Comparison of ENCODE assay signal across 2 cellular contexts in the genomic region with DNA sequence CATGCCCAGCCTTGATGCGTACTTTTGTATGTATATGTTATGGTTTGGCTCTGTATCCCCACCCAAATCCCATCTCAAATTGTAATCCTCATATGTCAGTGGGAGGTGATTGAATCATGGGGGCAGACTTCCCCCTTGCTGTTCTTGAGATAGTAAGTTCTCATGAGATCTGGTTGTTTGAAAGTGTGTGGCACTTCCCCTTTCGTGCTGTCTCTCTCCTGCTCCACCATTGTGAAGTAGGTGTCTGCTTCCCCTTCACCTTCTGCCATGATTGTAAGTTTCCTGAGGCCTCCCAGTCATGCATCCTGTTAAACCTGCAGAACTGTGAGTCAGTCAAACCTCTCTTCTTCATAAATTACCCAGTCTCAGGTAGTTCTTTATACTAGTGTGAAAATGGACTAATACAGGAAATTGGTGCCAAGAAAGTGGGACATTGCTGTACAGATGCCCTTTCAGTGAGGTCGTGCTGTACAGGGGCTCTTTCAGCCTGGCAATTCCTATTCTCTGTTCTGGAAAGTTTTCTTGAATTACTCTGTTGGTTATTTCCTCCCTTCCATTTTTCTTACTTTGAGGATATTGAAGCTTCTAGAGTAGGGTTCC.
TF ChIP-seq lines count a peak whose summit lies in the region.

No MANE protein-coding gene starts in this region.

TF ChIP-seq in HepG2, 621 proteins besides CTCF, POLR2A, EP300 and RAD21:
- no peak for TF ChIP-seq ZNF296 (CRISPR knock-in tag; conservative IDR thresholded peaks at IDR 0.05)
- no peak for TF ChIP-seq STAT5B (CRISPR knock-in tag; IDR thresholded peaks at IDR 0.05)
- TF ChIP-seq, protein P1, sequence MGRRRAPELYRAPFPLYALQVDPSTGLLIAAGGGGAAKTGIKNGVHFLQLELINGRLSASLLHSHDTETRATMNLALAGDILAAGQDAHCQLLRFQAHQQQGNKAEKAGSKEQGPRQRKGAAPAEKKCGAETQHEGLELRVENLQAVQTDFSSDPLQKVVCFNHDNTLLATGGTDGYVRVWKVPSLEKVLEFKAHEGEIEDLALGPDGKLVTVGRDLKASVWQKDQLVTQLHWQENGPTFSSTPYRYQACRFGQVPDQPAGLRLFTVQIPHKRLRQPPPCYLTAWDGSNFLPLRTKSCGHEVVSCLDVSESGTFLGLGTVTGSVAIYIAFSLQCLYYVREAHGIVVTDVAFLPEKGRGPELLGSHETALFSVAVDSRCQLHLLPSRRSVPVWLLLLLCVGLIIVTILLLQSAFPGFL (CRISPR knock-in tag; IDR thresholded peaks at IDR 0.05) = no peak
- no peak for TF ChIP-seq SIN3A (IDR thresholded peaks at IDR 0.05; ENCODE audit: borderline replicate concordance, low read depth, low read length)
- no peak for TF ChIP-seq ZNF782 (CRISPR knock-in tag; IDR thresholded peaks at IDR 0.05; ENCODE audit: borderline replicate concordance)
- no peak for TF ChIP-seq ZNF552 (CRISPR knock-in tag; IDR thresholded peaks at IDR 0.05; ENCODE audit: borderline replicate concordance)
- TF ChIP-seq, protein P2, sequence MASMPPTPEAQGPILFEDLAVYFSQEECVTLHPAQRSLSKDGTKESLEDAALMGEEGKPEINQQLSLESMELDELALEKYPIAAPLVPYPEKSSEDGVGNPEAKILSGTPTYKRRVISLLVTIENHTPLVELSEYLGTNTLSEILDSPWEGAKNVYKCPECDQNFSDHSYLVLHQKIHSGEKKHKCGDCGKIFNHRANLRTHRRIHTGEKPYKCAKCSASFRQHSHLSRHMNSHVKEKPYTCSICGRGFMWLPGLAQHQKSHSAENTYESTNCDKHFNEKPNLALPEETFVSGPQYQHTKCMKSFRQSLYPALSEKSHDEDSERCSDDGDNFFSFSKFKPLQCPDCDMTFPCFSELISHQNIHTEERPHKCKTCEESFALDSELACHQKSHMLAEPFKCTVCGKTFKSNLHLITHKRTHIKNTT (CRISPR knock-in tag; IDR thresholded peaks at IDR 0.05) = no peak
- no peak for TF ChIP-seq CENPX (CRISPR knock-in tag; IDR thresholded peaks at IDR 0.05)
- TF ChIP-seq HOXA9 (CRISPR knock-in tag; IDR thresholded peaks at IDR 0.05; ENCODE audit: borderline replicate concordance) = no peak
- TF ChIP-seq SUZ12 (IDR thresholded peaks at IDR 0.05; ENCODE audit: low read depth, low read length) = no peak

TF ChIP-seq in K562, 482 proteins besides CTCF, POLR2A, EP300 and RAD21 (continues in another document):
- TF ChIP-seq, protein P3, sequence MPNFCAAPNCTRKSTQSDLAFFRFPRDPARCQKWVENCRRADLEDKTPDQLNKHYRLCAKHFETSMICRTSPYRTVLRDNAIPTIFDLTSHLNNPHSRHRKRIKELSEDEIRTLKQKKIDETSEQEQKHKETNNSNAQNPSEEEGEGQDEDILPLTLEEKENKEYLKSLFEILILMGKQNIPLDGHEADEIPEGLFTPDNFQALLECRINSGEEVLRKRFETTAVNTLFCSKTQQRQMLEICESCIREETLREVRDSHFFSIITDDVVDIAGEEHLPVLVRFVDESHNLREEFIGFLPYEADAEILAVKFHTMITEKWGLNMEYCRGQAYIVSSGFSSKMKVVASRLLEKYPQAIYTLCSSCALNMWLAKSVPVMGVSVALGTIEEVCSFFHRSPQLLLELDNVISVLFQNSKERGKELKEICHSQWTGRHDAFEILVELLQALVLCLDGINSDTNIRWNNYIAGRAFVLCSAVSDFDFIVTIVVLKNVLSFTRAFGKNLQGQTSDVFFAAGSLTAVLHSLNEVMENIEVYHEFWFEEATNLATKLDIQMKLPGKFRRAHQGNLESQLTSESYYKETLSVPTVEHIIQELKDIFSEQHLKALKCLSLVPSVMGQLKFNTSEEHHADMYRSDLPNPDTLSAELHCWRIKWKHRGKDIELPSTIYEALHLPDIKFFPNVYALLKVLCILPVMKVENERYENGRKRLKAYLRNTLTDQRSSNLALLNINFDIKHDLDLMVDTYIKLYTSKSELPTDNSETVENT (CRISPR knock-in tag; IDR thresholded peaks at IDR 0.05) = no peak
- TF ChIP-seq NUFIP1 (IDR thresholded peaks at IDR 0.05; ENCODE audit: partially characterized antibody) (no peak), NR1H2 (CRISPR knock-in tag; IDR thresholded peaks at IDR 0.05) (no peak), NFE2 (IDR thresholded peaks at IDR 0.05; ENCODE audit: low read depth) (no peak), ARHGAP35 (IDR thresholded peaks at IDR 0.05; ENCODE audit: partially characterized antibody) (no peak), CC2D1A (IDR thresholded peaks at IDR 0.05) (0 out of 2 replicates have a peak, but pooled peaks have one; percentile 25), STAT5B (CRISPR knock-in tag; IDR thresholded peaks at IDR 0.05) (no peak), ZNF77 (CRISPR knock-in tag; IDR thresholded peaks at IDR 0.05) (no peak), DPF2 (IDR thresholded peaks at IDR 0.05) (0 out of 2 replicates have a peak, but pooled peaks have one; percentile 29), DIDO1 (tag; IDR thresholded peaks at IDR 0.05; ENCODE audit: low read depth) (no peak), ARID2 (IDR thresholded peaks at IDR 0.05) (no peak), FIP1L1 (IDR thresholded peaks at IDR 0.05; ENCODE audit: low read depth, low read length, poor library complexity, severe bottlenecking) (no peak), SMAD4 (CRISPR knock-in tag; conservative IDR thresholded peaks at IDR 0.05) (no peak), MEIS2 (IDR thresholded peaks at IDR 0.05; ENCODE audit: partially characterized antibody) (peak; percentile 36), CHD2 (IDR thresholded peaks at IDR 0.05; ENCODE audit: low read depth, low read length) (0 out of 2 replicates have a peak, but pooled peaks have one; percentile 19), FOXA1 (IDR thresholded peaks at IDR 0.05; ENCODE audit: borderline replicate concordance) (no peak), CBX5 (IDR thresholded peaks at IDR 0.05; ENCODE audit: borderline replicate concordance, low read depth) (no peak), POLR2B (IDR thresholded peaks at IDR 0.05; ENCODE audit: low read depth, partially characterized antibody) (no peak), SPI1 (IDR thresholded peaks at IDR 0.05; ENCODE audit: borderline replicate concordance, low read depth, low read length) (peak; percentile 98), SOX6 (IDR thresholded peaks at IDR 0.05) (no peak), ZNF282 (CRISPR knock-in tag; IDR thresholded peaks at IDR 0.05) (no peak), HNRNPK (IDR thresholded peaks at IDR 0.05; ENCODE audit: low read depth, low read length, poor library complexity, severe bottlenecking) (no peak), HNRNPLL (IDR thresholded peaks at IDR 0.05; ENCODE audit: low read depth, low read length, poor library complexity, severe bottlenecking) (no peak), GATAD2A (IDR thresholded peaks at IDR 0.05) (no peak), EWSR1 (IDR thresholded peaks at IDR 0.05; ENCODE audit: borderline replicate concordance, low read depth, partially characterized antibody) (no peak), BHLHE40 (IDR thresholded peaks at IDR 0.05; ENCODE audit: low read length) (no peak), MYNN (IDR thresholded peaks at IDR 0.05) (no peak), MYNN (CRISPR knock-in tag; IDR thresholded peaks at IDR 0.05) (no peak), NEUROD1 (IDR thresholded peaks at IDR 0.05; ENCODE audit: borderline replicate concordance, low read depth, low read length, partially characterized antibody) (no peak), ZFP30 (CRISPR knock-in tag; IDR thresholded peaks at IDR 0.05; ENCODE audit: borderline replicate concordance) (no peak), MTA1 (IDR thresholded peaks at IDR 0.05; ENCODE audit: borderline replicate concordance) (no peak), ELF2 (CRISPR knock-in tag; IDR thresholded peaks at IDR 0.05) (no peak)
- TF ChIP-seq, protein P4, sequence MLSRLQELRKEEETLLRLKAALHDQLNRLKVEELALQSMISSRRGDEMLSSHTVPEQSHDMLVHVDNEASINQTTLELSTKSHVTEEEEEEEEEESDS (CRISPR knock-in tag; IDR thresholded peaks at IDR 0.05) = no peak
- TF ChIP-seq, protein P5, sequence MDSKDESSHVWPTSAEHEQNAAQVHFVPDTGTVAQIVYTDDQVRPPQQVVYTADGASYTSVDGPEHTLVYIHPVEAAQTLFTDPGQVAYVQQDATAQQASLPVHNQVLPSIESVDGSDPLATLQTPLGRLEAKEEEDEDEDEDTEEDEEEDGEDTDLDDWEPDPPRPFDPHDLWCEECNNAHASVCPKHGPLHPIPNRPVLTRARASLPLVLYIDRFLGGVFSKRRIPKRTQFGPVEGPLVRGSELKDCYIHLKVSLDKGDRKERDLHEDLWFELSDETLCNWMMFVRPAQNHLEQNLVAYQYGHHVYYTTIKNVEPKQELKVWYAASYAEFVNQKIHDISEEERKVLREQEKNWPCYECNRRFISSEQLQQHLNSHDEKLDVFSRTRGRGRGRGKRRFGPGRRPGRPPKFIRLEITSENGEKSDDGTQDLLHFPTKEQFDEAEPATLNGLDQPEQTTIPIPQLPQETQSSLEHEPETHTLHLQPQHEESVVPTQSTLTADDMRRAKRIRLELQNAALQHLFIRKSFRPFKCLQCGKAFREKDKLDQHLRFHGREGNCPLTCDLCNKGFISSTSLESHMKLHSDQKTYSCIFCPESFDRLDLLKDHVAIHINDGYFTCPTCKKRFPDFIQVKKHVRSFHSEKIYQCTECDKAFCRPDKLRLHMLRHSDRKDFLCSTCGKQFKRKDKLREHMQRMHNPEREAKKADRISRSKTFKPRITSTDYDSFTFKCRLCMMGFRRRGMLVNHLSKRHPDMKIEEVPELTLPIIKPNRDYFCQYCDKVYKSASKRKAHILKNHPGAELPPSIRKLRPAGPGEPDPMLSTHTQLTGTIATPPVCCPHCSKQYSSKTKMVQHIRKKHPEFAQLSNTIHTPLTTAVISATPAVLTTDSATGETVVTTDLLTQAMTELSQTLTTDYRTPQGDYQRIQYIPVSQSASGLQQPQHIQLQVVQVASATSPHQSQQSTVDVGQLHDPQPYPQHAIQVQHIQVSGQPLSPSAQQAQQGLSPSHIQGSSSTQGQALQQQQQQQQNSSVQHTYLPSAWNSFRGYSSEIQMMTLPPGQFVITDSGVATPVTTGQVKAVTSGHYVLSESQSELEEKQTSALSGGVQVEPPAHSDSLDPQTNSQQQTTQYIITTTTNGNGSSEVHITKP (IDR thresholded peaks at IDR 0.05; ENCODE audit: partially characterized antibody) = peak; percentile 34
- TF ChIP-seq, protein P6, sequence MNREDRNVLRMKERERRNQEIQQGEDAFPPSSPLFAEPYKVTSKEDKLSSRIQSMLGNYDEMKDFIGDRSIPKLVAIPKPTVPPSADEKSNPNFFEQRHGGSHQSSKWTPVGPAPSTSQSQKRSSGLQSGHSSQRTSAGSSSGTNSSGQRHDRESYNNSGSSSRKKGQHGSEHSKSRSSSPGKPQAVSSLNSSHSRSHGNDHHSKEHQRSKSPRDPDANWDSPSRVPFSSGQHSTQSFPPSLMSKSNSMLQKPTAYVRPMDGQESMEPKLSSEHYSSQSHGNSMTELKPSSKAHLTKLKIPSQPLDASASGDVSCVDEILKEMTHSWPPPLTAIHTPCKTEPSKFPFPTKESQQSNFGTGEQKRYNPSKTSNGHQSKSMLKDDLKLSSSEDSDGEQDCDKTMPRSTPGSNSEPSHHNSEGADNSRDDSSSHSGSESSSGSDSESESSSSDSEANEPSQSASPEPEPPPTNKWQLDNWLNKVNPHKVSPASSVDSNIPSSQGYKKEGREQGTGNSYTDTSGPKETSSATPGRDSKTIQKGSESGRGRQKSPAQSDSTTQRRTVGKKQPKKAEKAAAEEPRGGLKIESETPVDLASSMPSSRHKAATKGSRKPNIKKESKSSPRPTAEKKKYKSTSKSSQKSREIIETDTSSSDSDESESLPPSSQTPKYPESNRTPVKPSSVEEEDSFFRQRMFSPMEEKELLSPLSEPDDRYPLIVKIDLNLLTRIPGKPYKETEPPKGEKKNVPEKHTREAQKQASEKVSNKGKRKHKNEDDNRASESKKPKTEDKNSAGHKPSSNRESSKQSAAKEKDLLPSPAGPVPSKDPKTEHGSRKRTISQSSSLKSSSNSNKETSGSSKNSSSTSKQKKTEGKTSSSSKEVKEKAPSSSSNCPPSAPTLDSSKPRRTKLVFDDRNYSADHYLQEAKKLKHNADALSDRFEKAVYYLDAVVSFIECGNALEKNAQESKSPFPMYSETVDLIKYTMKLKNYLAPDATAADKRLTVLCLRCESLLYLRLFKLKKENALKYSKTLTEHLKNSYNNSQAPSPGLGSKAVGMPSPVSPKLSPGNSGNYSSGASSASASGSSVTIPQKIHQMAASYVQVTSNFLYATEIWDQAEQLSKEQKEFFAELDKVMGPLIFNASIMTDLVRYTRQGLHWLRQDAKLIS (CRISPR knock-in tag; IDR thresholded peaks at IDR 0.05) = no peak
- TF ChIP-seq, protein P7, sequence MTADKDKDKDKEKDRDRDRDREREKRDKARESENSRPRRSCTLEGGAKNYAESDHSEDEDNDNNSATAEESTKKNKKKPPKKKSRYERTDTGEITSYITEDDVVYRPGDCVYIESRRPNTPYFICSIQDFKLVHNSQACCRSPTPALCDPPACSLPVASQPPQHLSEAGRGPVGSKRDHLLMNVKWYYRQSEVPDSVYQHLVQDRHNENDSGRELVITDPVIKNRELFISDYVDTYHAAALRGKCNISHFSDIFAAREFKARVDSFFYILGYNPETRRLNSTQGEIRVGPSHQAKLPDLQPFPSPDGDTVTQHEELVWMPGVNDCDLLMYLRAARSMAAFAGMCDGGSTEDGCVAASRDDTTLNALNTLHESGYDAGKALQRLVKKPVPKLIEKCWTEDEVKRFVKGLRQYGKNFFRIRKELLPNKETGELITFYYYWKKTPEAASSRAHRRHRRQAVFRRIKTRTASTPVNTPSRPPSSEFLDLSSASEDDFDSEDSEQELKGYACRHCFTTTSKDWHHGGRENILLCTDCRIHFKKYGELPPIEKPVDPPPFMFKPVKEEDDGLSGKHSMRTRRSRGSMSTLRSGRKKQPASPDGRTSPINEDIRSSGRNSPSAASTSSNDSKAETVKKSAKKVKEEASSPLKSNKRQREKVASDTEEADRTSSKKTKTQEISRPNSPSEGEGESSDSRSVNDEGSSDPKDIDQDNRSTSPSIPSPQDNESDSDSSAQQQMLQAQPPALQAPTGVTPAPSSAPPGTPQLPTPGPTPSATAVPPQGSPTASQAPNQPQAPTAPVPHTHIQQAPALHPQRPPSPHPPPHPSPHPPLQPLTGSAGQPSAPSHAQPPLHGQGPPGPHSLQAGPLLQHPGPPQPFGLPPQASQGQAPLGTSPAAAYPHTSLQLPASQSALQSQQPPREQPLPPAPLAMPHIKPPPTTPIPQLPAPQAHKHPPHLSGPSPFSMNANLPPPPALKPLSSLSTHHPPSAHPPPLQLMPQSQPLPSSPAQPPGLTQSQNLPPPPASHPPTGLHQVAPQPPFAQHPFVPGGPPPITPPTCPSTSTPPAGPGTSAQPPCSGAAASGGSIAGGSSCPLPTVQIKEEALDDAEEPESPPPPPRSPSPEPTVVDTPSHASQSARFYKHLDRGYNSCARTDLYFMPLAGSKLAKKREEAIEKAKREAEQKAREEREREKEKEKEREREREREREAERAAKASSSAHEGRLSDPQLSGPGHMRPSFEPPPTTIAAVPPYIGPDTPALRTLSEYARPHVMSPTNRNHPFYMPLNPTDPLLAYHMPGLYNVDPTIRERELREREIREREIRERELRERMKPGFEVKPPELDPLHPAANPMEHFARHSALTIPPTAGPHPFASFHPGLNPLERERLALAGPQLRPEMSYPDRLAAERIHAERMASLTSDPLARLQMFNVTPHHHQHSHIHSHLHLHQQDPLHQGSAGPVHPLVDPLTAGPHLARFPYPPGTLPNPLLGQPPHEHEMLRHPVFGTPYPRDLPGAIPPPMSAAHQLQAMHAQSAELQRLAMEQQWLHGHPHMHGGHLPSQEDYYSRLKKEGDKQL (CRISPR knock-in tag; IDR thresholded peaks at IDR 0.05; ENCODE audit: borderline replicate concordance) = no peak
